21 cellular contexts compared by ENCODE assay signal in genomic region chr4:156756118-156756517, GRCh38.
"Had no signal": no experiment of that assay in that cellular context is flagged by ENCODE, and none has a peak within 500 bp of the region (broad histone marks: within the 10 kb centered on the region; RNA-seq: fewer than 3 reads in every experiment).

No MANE protein-coding gene starts in this region.

- H3K4me3 ChIP-seq: left lung, lower lobe of right lung, neural progenitor cell, psoas muscle, thoracic aorta had no signal

- H3K36me3 ChIP-seq: left lung, lower lobe of right lung, neural progenitor cell, thoracic aorta had no signal

- H3K9ac ChIP-seq: neural progenitor cell, parathyroid adenoma had no signal

- H3K27me3 ChIP-seq: left lung, neural progenitor cell had no signal

- H3K9me3 ChIP-seq: left lung, lower lobe of right lung, psoas muscle, thoracic aorta had no signal

- H2AFZ ChIP-seq: neural progenitor cell, parathyroid adenoma had no signal

- ATAC-seq: activated CD4-positive, alpha-beta T cell treated with anti-CD3 and anti-CD28 coated beads for 36 hours; activated CD8-positive, alpha-beta T cell treated with anti-CD3 and anti-CD28 coated beads, Interleukin-2, amount 10 ng/mL, durations not matched to agents 7 days and 5 days; activated T-cell treated with anti-CD3 and anti-CD28 coated beads, Interleukin-2, amount 50 U/mL, for 72 hours; left lung; lower lobe of right lung; natural killer cell; psoas muscle had no signal

- H3K79me2 ChIP-seq: parathyroid adenoma had no signal

- H3K27ac ChIP-seq: left lung, lower lobe of right lung, neural progenitor cell, parathyroid adenoma, psoas muscle, thoracic aorta had no signal

- H3K4me2 ChIP-seq: neural progenitor cell had no signal

- H3K4me1 ChIP-seq: left lung, lower lobe of right lung, neural progenitor cell, parathyroid adenoma, psoas muscle had no signal

- DNase-seq: activated CD4-positive, alpha-beta T cell treated with anti-CD3 and anti-CD28 coated beads for 36 hours; activated CD4-positive, CD25-positive, alpha-beta regulatory T cell; activated CD8-positive, alpha-beta T cell treated with anti-CD3 and anti-CD28 coated beads, Interleukin-2, amount 10 ng/mL, durations not matched to agents 7 days and 5 days; activated naive CD4-positive, alpha-beta T cell treated with Interleukin-2 at 50 U/mL for 16 hours; activated naive CD8-positive, alpha-beta T cell treated with anti-CD3 and anti-CD28 coated beads for 36 hours; activated T-cell treated with anti-CD3 and anti-CD28 coated beads for 4 hours; activated T-cell treated with anti-CD3 and anti-CD28 coated beads, Interleukin-2, amount 50 U/mL, for 72 hours; dermis blood vessel endothelial cell; effector CD8-positive, alpha-beta T cell; left lung; lower lobe of right lung; mesendoderm; natural killer cell; occipital lobe; psoas muscle; stimulated activated CD4-positive, alpha-beta T cell treated with anti-CD3 and anti-CD28 coated beads, Interleukin-2, amount 100 ng/mL, for 48 hours; stimulated activated naive CD4-positive, alpha-beta T cell treated with Interleukin-2 at 50 U/mL for 16 hours; trophoblast cell had no signal
